ENCODE assay signal across 26 cellular contexts in the genomic region with DNA sequence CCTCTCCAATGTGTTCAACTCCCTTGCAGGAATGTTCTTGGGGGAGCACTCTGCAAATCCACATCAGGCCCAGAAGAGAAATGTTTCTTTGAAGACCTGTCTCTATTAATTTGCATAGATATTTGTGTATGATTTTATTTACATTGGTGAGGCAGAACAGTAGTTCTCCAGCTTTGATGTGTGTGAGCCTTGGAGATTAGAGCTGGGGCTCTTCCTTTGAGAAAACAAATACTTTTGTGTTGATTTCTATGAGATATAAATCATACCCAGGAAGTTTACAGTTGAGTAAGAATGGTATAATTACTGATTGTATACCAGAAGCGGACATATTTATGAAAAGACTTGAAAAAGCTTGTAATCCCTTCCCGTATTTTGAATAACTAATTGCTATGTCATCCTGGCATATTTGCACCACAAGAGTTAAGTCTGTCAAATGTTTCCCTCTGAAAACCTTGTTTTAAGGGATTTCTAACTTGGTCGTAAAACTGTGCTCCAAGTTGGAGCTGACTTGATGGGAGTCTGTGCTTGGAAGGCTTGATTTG.
"Had no signal": no experiment of that assay in that cellular context is flagged by ENCODE, and none has a peak within 500 bp of the region (broad histone marks: within the 10 kb centered on the region; RNA-seq: fewer than 3 reads in every experiment).

No MANE protein-coding gene starts in this region.

- H3K4me1 ChIP-seq: esophagus muscularis mucosa, parathyroid adenoma, prostate gland, right atrium auricular region, sigmoid colon, testis, tibial artery had no signal

- H3K4me1 Mint-ChIP-seq: memory B cell; naive B cell; stimulated activated effector memory CD8-positive, alpha-beta T cell treated with anti-CD3 and anti-CD28 coated beads, Interleukin-12 subunit alpha, Interleukin-12 subunit beta, amount 100 ng/mL, for 72 hours had no signal

- H3K4me3 ChIP-seq: coronary artery, esophagus muscularis mucosa, lung, mucosa of descending colon, neural progenitor cell, prostate gland, right atrium auricular region, sigmoid colon, testis, tibial artery had no signal

- H3K9me3 Mint-ChIP-seq: mesothelial cell of epicardium; natural killer cell treated with Interleukin-12 subunit alpha and Interleukin-12 subunit beta and Interleukin-15 and Interleukin-18, amount 100 ng/mL, for 72 hours; neural progenitor cell; type B pancreatic cell had no signal

- H3K9me3 ChIP-seq: esophagus muscularis mucosa, mucosa of descending colon, prostate gland, right atrium auricular region, sigmoid colon, testis, tibial artery had no signal

- DNase-seq: dermis blood vessel endothelial cell; effector memory CD4-positive, alpha-beta T cell; head of caudate nucleus; kidney; mucosa of descending colon; naive B cell; sigmoid colon; stimulated activated CD4-positive, alpha-beta T cell treated with anti-CD3 and anti-CD28 coated beads, Interleukin-2, amount 100 ng/mL, for 24 hours; stimulated activated CD4-positive, alpha-beta T cell treated with anti-CD3 and anti-CD28 coated beads, Interleukin-4, amount 100 ng/mL, for 24 hours; stimulated activated naive CD4-positive, alpha-beta T cell treated with Interleukin-2 at 50 U/mL for 16 hours; substantia nigra; testis; tibial artery had no signal

- H3K36me3 ChIP-seq: esophagus muscularis mucosa, neural progenitor cell, prostate gland, right atrium auricular region, sigmoid colon, tibial artery had no signal

- H3K36me3 Mint-ChIP-seq: memory B cell; mesothelial cell of epicardium; naive B cell; natural killer cell treated with Interleukin-12 subunit alpha and Interleukin-12 subunit beta and Interleukin-15 and Interleukin-18, amount 100 ng/mL, for 72 hours; neural progenitor cell; stimulated activated effector memory CD8-positive, alpha-beta T cell treated with anti-CD3 and anti-CD28 coated beads, Interleukin-12 subunit alpha, Interleukin-12 subunit beta, amount 100 ng/mL, for 72 hours; type B pancreatic cell had no signal

- H3K27ac Mint-ChIP-seq: memory B cell; mesothelial cell of epicardium; naive B cell; natural killer cell treated with Interleukin-12 subunit alpha and Interleukin-12 subunit beta and Interleukin-15 and Interleukin-18, amount 100 ng/mL, for 72 hours; neural progenitor cell; stimulated activated effector memory CD8-positive, alpha-beta T cell treated with anti-CD3 and anti-CD28 coated beads, Interleukin-12 subunit alpha, Interleukin-12 subunit beta, amount 100 ng/mL, for 72 hours; type B pancreatic cell had no signal

- H3K27ac ChIP-seq: coronary artery, esophagus muscularis mucosa, neural progenitor cell, parathyroid adenoma, prostate gland, right atrium auricular region, sigmoid colon, testis, tibial artery had no signal

- H3K4me3 Mint-ChIP-seq: memory B cell; mesothelial cell of epicardium; naive B cell; natural killer cell treated with Interleukin-12 subunit alpha and Interleukin-12 subunit beta and Interleukin-15 and Interleukin-18, amount 100 ng/mL, for 72 hours; neural progenitor cell; stimulated activated effector memory CD8-positive, alpha-beta T cell treated with anti-CD3 and anti-CD28 coated beads, Interleukin-12 subunit alpha, Interleukin-12 subunit beta, amount 100 ng/mL, for 72 hours; type B pancreatic cell had no signal

- ATAC-seq: left lobe of liver; mucosa of descending colon; natural killer cell treated with Interleukin-12 subunit alpha and Interleukin-12 subunit beta and Interleukin-15 and Interleukin-18, amount 100 ng/mL, for 72 hours; stimulated activated effector memory CD8-positive, alpha-beta T cell treated with anti-CD3 and anti-CD28 coated beads, Interleukin-12 subunit alpha, Interleukin-12 subunit beta, amount 100 ng/mL, for 72 hours had no signal
